ENCODE assay signal across 15 cellular contexts in the genomic region with DNA sequence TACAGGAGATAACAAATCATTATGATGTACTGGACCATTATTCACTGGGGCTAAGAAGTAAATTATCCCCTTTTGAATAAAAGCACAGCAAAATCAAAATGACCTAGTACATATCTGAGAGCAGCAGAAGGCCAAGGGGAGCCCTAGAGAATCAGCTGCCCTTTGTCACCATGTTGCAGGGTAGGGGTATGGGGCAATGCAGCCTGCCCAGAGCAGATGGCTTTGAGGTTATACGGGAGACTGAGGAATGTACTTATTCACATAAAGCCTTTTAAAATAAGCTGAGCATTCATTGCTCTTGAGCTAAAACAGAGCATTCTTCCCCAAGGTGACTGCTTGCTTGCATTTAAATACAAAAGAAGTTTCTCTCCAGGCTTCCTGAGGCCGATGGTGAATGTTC.
DNase-seq lines count a peak whose midpoint lies in the region; ATAC-seq and TF ChIP-seq lines count a peak whose summit lies in the region.
"Had no signal": no experiment of that assay in that cellular context is flagged by ENCODE, and none has a peak within 500 bp of the region (broad histone marks: within the 10 kb centered on the region; RNA-seq: fewer than 3 reads in every experiment).

No MANE protein-coding gene starts in this region.

- peaks cover 68% of the 10 kb centered on the region for H3K4me1 Mint-ChIP-seq in activated T-cell treated with anti-CD3 and anti-CD28 coated beads, Interleukin-2, amount 50 U/mL, for 24 hours (ENCODE audit: low read depth)
- peaks cover 57% of the 10 kb centered on the region for H3K4me1 Mint-ChIP-seq in stimulated activated effector memory CD8-positive, alpha-beta T cell treated with anti-CD3 and anti-CD28 coated beads, Interleukin-12 subunit alpha, Interleukin-12 subunit beta, amount 100 ng/mL, for 72 hours

- peak overlapping the region; percentile 99 for H3K4me3 Mint-ChIP-seq in activated T-cell treated with anti-CD3 and anti-CD28 coated beads, Interleukin-2, amount 50 U/mL, for 24 hours
- peak overlapping the region; percentile 81 for H3K4me3 Mint-ChIP-seq in stimulated activated effector memory CD8-positive, alpha-beta T cell treated with anti-CD3 and anti-CD28 coated beads, Interleukin-12 subunit alpha, Interleukin-12 subunit beta, amount 100 ng/mL, for 72 hours

- H3K36me3 Mint-ChIP-seq in activated T-cell treated with anti-CD3 and anti-CD28 coated beads, Interleukin-2, amount 50 U/mL, for 24 hours (ENCODE audit: low read depth): peaks cover 54% of the 10 kb centered on the region
- peaks cover 50% of the 10 kb centered on the region for H3K36me3 Mint-ChIP-seq in stimulated activated effector memory CD8-positive, alpha-beta T cell treated with anti-CD3 and anti-CD28 coated beads, Interleukin-12 subunit alpha, Interleukin-12 subunit beta, amount 100 ng/mL, for 72 hours

- no peak for TF ChIP-seq POLR2A in NB4 (IDR thresholded peaks at IDR 0.05; ENCODE audit: extremely low read depth, insufficient read length)

- no peaks in the 10 kb centered on the region for H3K9me3 Mint-ChIP-seq in activated T-cell treated with anti-CD3 and anti-CD28 coated beads, Interleukin-2, amount 50 U/mL, for 24 hours
- no peaks in the 10 kb centered on the region for H3K9me3 Mint-ChIP-seq in stimulated activated effector memory CD8-positive, alpha-beta T cell treated with anti-CD3 and anti-CD28 coated beads, Interleukin-12 subunit alpha, Interleukin-12 subunit beta, amount 100 ng/mL, for 72 hours
- H3K9me3 Mint-ChIP-seq: immature natural killer cell had no signal

- H3K27ac Mint-ChIP-seq in activated T-cell treated with anti-CD3 and anti-CD28 coated beads, Interleukin-2, amount 50 U/mL, for 24 hours: peak overlapping the region; percentile 92
- peak overlapping the region; percentile 91 for H3K27ac Mint-ChIP-seq in stimulated activated effector memory CD8-positive, alpha-beta T cell treated with anti-CD3 and anti-CD28 coated beads, Interleukin-12 subunit alpha, Interleukin-12 subunit beta, amount 100 ng/mL, for 72 hours

- no peak for DNase-seq in activated T-cell treated with anti-CD3 and anti-CD28 coated beads, Interleukin-2, amount 50 U/mL, for 24 hours
- no peak for DNase-seq in activated T-cell treated with anti-CD3 and anti-CD28 coated beads, Interleukin-2, amount 50 U/mL, for 1 hour
- peak; percentile 51 for DNase-seq in NB4 (ENCODE audit: low read depth)
- peak; percentile 27 for DNase-seq in amniotic epithelial cell (ENCODE audit: low read depth)
- no peak for DNase-seq in stimulated activated effector memory CD8-positive, alpha-beta T cell treated with anti-CD3 and anti-CD28 coated beads, Interleukin-12 subunit alpha, Interleukin-12 subunit beta, amount 100 ng/mL, for 72 hours (ENCODE audit: low spot score in 2 of 2)
- no peak for DNase-seq in COLO829 (ENCODE audit: low spot score)
- DNase-seq in AG08395 (ENCODE audit: low spot score): no peak
- no peak for DNase-seq in NCI-H510A treated with DMSO at 0.1 percent for 48 hours (lab: John Stamatoyannopoulos, UW)
- DNase-seq: immature natural killer cell, KG1, mesenchymal stem cell, NCI-H524 treated with DMSO at 0.1 percent for 48 hours, RPMI8226 had no signal

- H3K4me3 ChIP-seq in NB4 (ENCODE audit: low read depth, low read length): no peak overlapping the region
- H3K4me3 ChIP-seq: gastroesophageal sphincter, HAP-1 had no signal

- TF ChIP-seq CTCF in NB4 (IDR thresholded peaks at IDR 0.05; ENCODE audit: low read depth, low read length): no peak

- no peak for ATAC-seq in stimulated activated effector memory CD8-positive, alpha-beta T cell treated with anti-CD3 and anti-CD28 coated beads, Interleukin-12 subunit alpha, Interleukin-12 subunit beta, amount 100 ng/mL, for 72 hours
- ATAC-seq: gastroesophageal sphincter had no signal

- H3K27me3 Mint-ChIP-seq in activated T-cell treated with anti-CD3 and anti-CD28 coated beads, Interleukin-2, amount 50 U/mL, for 24 hours: no peaks in the 10 kb centered on the region

Comparison
In these comparisons a context has a peak if more than half of its experiments do, and no peak if none do; other contexts are left out.
1. DNase-seq: peak in NB4 (single experiment) and amniotic epithelial cell (single experiment); none in activated T-cell treated with anti-CD3 and anti-CD28 coated beads, Interleukin-2, amount 50 U/mL, for 24 hours (single experiment), activated T-cell treated with anti-CD3 and anti-CD28 coated beads, Interleukin-2, amount 50 U/mL, for 1 hour (single experiment), stimulated activated effector memory CD8-positive, alpha-beta T cell treated with anti-CD3 and anti-CD28 coated beads, Interleukin-12 subunit alpha, Interleukin-12 subunit beta, amount 100 ng/mL, for 72 hours (0 of 2), COLO829 (single experiment), AG08395 (single experiment) and NCI-H510A treated with DMSO at 0.1 percent for 48 hours (single experiment).